In genomic region chr18:49491857-49492693, GRCh38 we compare ENCODE assay signal across 1 cellular context.
TF ChIP-seq lines count a peak whose summit lies in the region.

TSS of gene RPL17 (minus strand) at chr18:49492465.

TF ChIP-seq in HepG2, 621 proteins besides CTCF, POLR2A, EP300 and RAD21 (continued from another document and continues in another):
- TF ChIP-seq, protein P1, sequence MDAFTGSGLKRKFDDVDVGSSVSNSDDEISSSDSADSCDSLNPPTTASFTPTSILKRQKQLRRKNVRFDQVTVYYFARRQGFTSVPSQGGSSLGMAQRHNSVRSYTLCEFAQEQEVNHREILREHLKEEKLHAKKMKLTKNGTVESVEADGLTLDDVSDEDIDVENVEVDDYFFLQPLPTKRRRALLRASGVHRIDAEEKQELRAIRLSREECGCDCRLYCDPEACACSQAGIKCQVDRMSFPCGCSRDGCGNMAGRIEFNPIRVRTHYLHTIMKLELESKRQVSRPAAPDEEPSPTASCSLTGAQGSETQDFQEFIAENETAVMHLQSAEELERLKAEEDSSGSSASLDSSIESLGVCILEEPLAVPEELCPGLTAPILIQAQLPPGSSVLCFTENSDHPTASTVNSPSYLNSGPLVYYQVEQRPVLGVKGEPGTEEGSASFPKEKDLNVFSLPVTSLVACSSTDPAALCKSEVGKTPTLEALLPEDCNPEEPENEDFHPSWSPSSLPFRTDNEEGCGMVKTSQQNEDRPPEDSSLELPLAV (CRISPR knock-in tag; conservative IDR thresholded peaks at IDR 0.05; ENCODE audit: low read depth), result 0 out of 2 replicates have a peak, but pooled peaks have one; percentile 31
- TF ChIP-seq, protein P2, sequence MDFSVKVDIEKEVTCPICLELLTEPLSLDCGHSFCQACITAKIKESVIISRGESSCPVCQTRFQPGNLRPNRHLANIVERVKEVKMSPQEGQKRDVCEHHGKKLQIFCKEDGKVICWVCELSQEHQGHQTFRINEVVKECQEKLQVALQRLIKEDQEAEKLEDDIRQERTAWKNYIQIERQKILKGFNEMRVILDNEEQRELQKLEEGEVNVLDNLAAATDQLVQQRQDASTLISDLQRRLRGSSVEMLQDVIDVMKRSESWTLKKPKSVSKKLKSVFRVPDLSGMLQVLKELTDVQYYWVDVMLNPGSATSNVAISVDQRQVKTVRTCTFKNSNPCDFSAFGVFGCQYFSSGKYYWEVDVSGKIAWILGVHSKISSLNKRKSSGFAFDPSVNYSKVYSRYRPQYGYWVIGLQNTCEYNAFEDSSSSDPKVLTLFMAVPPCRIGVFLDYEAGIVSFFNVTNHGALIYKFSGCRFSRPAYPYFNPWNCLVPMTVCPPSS (IDR thresholded peaks at IDR 0.05), result no peak
- TF ChIP-seq ZNF180 (CRISPR knock-in tag; IDR thresholded peaks at IDR 0.05; ENCODE audit: borderline replicate concordance, low read depth) (no peak), PBX2 (CRISPR knock-in tag; IDR thresholded peaks at IDR 0.05) (no peak), NFKB2 (CRISPR knock-in tag; IDR thresholded peaks at IDR 0.05; ENCODE audit: borderline replicate concordance) (peak; percentile 71; the same call in 1 of the 2 replicates), ZNF839 (CRISPR knock-in tag; IDR thresholded peaks at IDR 0.05; ENCODE audit: borderline replicate concordance) (no peak), FOXA3 (CRISPR knock-in tag; IDR thresholded peaks at IDR 0.05) (peak; percentile 62), ZNF33B (CRISPR knock-in tag; IDR thresholded peaks at IDR 0.05) (no peak), ZNF142 (CRISPR knock-in tag; IDR thresholded peaks at IDR 0.05) (no peak), HDAC6 (IDR thresholded peaks at IDR 0.05; ENCODE audit: low read depth, low read length) (no peak; the same call in 1 of the 2 replicates), POLR2AphosphoS2 (IDR thresholded peaks at IDR 0.05; ENCODE audit: low read depth, low read length) (no peak), RFX5 (IDR thresholded peaks at IDR 0.05; ENCODE audit: low read depth, low read length) (no peak), ZBTB7B (CRISPR knock-in tag; IDR thresholded peaks at IDR 0.05) (0 out of 2 replicates have a peak, but pooled peaks have one; percentile 55), CBFB (CRISPR knock-in tag; IDR thresholded peaks at IDR 0.05) (peak; percentile 31; the same call in 1 of the 2 replicates), ZNF337 (CRISPR knock-in tag; IDR thresholded peaks at IDR 0.05; ENCODE audit: borderline replicate concordance, low read depth) (no peak), SMARCE1 (IDR thresholded peaks at IDR 0.05; ENCODE audit: borderline replicate concordance) (no peak), NFIC (IDR thresholded peaks at IDR 0.05; ENCODE audit: low read length) (peak; percentile 61; the same call in 1 of the 2 replicates), HDAC2 (CRISPR knock-in tag; IDR thresholded peaks at IDR 0.05) (0 out of 2 replicates have a peak, but pooled peaks have one; percentile 19), MYC (CRISPR knock-in tag; IDR thresholded peaks at IDR 0.05; ENCODE audit: borderline replicate concordance) (peak; percentile 97), GMEB2 (CRISPR knock-in tag; IDR thresholded peaks at IDR 0.05; ENCODE audit: low read depth) (0 out of 2 replicates have a peak, but pooled peaks have one; percentile 13), HOXA7 (CRISPR knock-in tag; IDR thresholded peaks at IDR 0.05) (no peak), ZNF747 (CRISPR knock-in tag; IDR thresholded peaks at IDR 0.05; ENCODE audit: borderline replicate concordance) (no peak), ZNF850 (CRISPR knock-in tag; conservative IDR thresholded peaks at IDR 0.05) (peak; percentile 84; the same call in 1 of the 2 replicates), ATF3 (CRISPR knock-in tag; IDR thresholded peaks at IDR 0.05) (no peak), SNAPC2 (CRISPR knock-in tag; IDR thresholded peaks at IDR 0.05) (no peak), TBP (CRISPR knock-in tag; IDR thresholded peaks at IDR 0.05) (no peak), STAG1 (CRISPR knock-in tag; IDR thresholded peaks at IDR 0.05) (no peak), CEBPG (CRISPR knock-in tag; IDR thresholded peaks at IDR 0.05) (0 out of 2 replicates have a peak, but pooled peaks have one; percentile 39), YY1 (IDR thresholded peaks at IDR 0.05; ENCODE audit: insufficient read depth, insufficient replicate concordance, low read depth, low read length) (peak; percentile 79), ISX (CRISPR knock-in tag; conservative IDR thresholded peaks at IDR 0.05) (no peak), HNRNPUL1 (IDR thresholded peaks at IDR 0.05; ENCODE audit: low read depth, low read length) (no peak), MBD4 (IDR thresholded peaks at IDR 0.05; ENCODE audit: borderline replicate concordance, low read length) (no peak), IKZF4 (CRISPR knock-in tag; IDR thresholded peaks at IDR 0.05; ENCODE audit: borderline replicate concordance, low read depth, not compliant biosample characterization) (no peak), ZBTB44 (CRISPR knock-in tag; IDR thresholded peaks at IDR 0.05) (0 out of 2 replicates have a peak, but pooled peaks have one; percentile 45), ZNF503 (CRISPR knock-in tag; IDR thresholded peaks at IDR 0.05) (no peak), PAF1 (CRISPR knock-in tag; IDR thresholded peaks at IDR 0.05) (no peak), NFYB (CRISPR knock-in tag; IDR thresholded peaks at IDR 0.05) (0 out of 2 replicates have a peak, but pooled peaks have one; percentile 4), ZNF615 (CRISPR knock-in tag; IDR thresholded peaks at IDR 0.05; ENCODE audit: borderline replicate concordance) (no peak), ZNF432 (CRISPR knock-in tag; IDR thresholded peaks at IDR 0.05; ENCODE audit: borderline replicate concordance) (no peak)
- TF ChIP-seq, protein P3, sequence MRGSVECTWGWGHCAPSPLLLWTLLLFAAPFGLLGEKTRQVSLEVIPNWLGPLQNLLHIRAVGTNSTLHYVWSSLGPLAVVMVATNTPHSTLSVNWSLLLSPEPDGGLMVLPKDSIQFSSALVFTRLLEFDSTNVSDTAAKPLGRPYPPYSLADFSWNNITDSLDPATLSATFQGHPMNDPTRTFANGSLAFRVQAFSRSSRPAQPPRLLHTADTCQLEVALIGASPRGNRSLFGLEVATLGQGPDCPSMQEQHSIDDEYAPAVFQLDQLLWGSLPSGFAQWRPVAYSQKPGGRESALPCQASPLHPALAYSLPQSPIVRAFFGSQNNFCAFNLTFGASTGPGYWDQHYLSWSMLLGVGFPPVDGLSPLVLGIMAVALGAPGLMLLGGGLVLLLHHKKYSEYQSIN (CRISPR knock-in tag; IDR thresholded peaks at IDR 0.05; ENCODE audit: borderline replicate concordance), result no peak
- TF ChIP-seq, protein P4, sequence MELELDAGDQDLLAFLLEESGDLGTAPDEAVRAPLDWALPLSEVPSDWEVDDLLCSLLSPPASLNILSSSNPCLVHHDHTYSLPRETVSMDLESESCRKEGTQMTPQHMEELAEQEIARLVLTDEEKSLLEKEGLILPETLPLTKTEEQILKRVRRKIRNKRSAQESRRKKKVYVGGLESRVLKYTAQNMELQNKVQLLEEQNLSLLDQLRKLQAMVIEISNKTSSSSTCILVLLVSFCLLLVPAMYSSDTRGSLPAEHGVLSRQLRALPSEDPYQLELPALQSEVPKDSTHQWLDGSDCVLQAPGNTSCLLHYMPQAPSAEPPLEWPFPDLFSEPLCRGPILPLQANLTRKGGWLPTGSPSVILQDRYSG (CRISPR knock-in tag; IDR thresholded peaks at IDR 0.05), result no peak
- TF ChIP-seq, protein P5, sequence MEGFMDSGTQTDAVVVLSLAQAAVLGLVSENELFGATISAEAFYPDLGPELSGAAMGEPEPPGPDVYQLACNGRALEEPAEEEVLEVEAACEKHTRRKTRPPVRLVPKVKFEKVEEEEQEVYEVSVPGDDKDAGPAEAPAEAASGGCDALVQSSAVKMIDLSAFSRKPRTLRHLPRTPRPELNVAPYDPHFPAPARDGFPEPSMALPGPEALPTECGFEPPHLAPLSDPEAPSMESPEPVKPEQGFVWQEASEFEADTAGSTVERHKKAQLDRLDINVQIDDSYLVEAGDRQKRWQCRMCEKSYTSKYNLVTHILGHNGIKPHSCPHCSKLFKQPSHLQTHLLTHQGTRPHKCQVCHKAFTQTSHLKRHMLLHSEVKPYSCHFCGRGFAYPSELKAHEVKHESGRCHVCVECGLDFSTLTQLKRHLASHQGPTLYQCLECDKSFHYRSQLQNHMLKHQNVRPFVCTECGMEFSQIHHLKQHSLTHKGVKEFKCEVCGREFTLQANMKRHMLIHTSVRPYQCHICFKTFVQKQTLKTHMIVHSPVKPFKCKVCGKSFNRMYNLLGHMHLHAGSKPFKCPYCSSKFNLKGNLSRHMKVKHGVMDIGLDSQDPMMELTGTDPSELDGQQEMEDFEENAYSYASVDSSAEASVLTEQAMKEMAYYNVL (CRISPR knock-in tag; IDR thresholded peaks at IDR 0.05; ENCODE audit: borderline replicate concordance), result 0 out of 2 replicates have a peak, but pooled peaks have one; percentile 71
